24 cellular contexts compared by ENCODE assay signal in the genomic region with DNA sequence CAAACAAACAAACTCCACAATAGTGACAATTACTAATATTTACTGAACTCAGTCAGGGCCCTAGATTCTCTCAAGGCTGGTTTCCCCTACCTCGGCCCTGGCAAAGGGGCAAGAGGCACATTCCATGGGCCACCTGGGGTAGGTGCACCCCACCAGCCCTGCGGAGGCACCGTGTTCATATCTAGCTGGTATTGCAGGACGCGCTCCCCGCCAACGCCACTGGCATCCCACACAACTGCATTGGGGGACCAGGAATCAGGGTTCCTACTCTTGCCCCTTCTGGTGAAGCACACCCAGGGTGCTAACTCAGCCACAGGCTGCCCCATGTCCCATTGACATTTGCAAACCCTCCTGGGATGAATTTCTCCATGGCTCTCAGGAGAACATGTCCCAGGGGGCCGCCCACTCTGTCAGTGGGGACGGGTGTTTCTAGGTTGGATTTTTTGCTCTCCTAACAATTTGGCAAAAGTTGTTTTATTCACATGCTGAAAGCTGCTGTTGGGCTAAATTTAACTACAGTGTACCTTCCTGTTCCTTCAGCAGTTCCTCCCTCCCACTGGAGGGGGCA.
DNase-seq lines count a peak whose midpoint lies in the region; ATAC-seq and TF ChIP-seq lines count a peak whose summit lies in the region.
"Had no signal": no experiment of that assay in that cellular context is flagged by ENCODE, and none has a peak within 500 bp of the region (broad histone marks: within the 10 kb centered on the region; RNA-seq: fewer than 3 reads in every experiment).

No MANE protein-coding gene starts in this region.

- H3K36me3 Mint-ChIP-seq in glutamatergic neuron (ENCODE audit: unreplicated experiment): peaks cover 11% of the 10 kb centered on the region
- H3K36me3 Mint-ChIP-seq: activated naive CD8-positive, alpha-beta T cell treated with anti-CD3 and anti-CD28 coated beads, Interleukin-2, amount 10 ng/mL, durations not matched to agents 7 days and 5 days; CD8-positive, alpha-beta memory T cell had no signal

- peaks cover 33% of the 10 kb centered on the region for H3K9me3 Mint-ChIP-seq in glutamatergic neuron (ENCODE audit: unreplicated experiment)
- H3K9me3 Mint-ChIP-seq: central memory CD8-positive, alpha-beta T cell had no signal

- H3K4me2 ChIP-seq in MM.1S (ENCODE audit: low read depth, low read length) (no peak overlapping the region), OCI-LY7 (ENCODE audit: low read length) (no peak overlapping the region)

- no peaks in the 10 kb centered on the region for H4K20me1 ChIP-seq in MM.1S (ENCODE audit: insufficient read depth, low read length)
- no peaks in the 10 kb centered on the region for H4K20me1 ChIP-seq in OCI-LY7 (ENCODE audit: insufficient read depth, low read length)

- no peak overlapping the region for H2AFZ ChIP-seq in MM.1S (ENCODE audit: low read length)
- H2AFZ ChIP-seq in OCI-LY7 (ENCODE audit: low read length): no peak overlapping the region

- H3K4me1 Mint-ChIP-seq in glutamatergic neuron (ENCODE audit: low read depth, unreplicated experiment): peaks cover 41% of the 10 kb centered on the region

- H3K4me3 Mint-ChIP-seq in glutamatergic neuron (ENCODE audit: unreplicated experiment): no peak overlapping the region
- H3K4me3 Mint-ChIP-seq: activated naive CD8-positive, alpha-beta T cell treated with anti-CD3 and anti-CD28 coated beads, Interleukin-2, amount 10 ng/mL, durations not matched to agents 7 days and 5 days; CD8-positive, alpha-beta memory T cell; central memory CD8-positive, alpha-beta T cell had no signal

- TF ChIP-seq CTCF in WERI-Rb-1 (IDR thresholded peaks at IDR 0.05; ENCODE audit: low read depth, low read length) (no peak), glutamatergic neuron (IDR thresholded peaks at IDR 0.05; ENCODE audit: partially characterized antibody, unreplicated experiment) (no peak), testis (IDR thresholded peaks at IDR 0.05) (peak in 1 of 3 experiments; percentile 18), MM.1S (IDR thresholded peaks at IDR 0.05; ENCODE audit: low read length) (no peak), OCI-LY7 (conservative IDR thresholded peaks at IDR 0.05; ENCODE audit: low read length) (no peak)

- H3K4me3 ChIP-seq in WERI-Rb-1 (ENCODE audit: low read depth, low read length): no peak overlapping the region
- H3K4me3 ChIP-seq in testis: no peak overlapping the region
- H3K4me3 ChIP-seq in MM.1S (ENCODE audit: low read length): no peak overlapping the region
- H3K4me3 ChIP-seq in OCI-LY7 (ENCODE audit: low read depth, low read length, poor library complexity, severe bottlenecking): no peak overlapping the region
- H3K4me3 ChIP-seq: HAP-1, sigmoid colon had no signal

- peak overlapping the region; percentile 66 for H3K27ac ChIP-seq in WERI-Rb-1
- peak overlapping the region; percentile 70 to 71 for H3K27ac ChIP-seq in testis
- H3K27ac ChIP-seq in MM.1S (ENCODE audit: low read length): no peak overlapping the region
- H3K27ac ChIP-seq in OCI-LY7 (ENCODE audit: low read depth, low read length, poor library complexity, severe bottlenecking): no peak overlapping the region
- H3K27ac ChIP-seq: epithelial cell of prostate had no signal

- no TSS peak for BruUV-seq in OCI-LY7 (replicated peaks; lab: Mats Ljungman, UMichigan)

- POLR2A ChIA-PET in OCI-LY7 (lab: Charles Lee): interaction anchor here (0.6 to 0.7 kb wide), 2 partner anchors 65 to 671 kb away, joined by 3 to 4 read pairs; no protein-coding TSS in a partner anchor

- peaks cover 67% of the 10 kb centered on the region for H3K4me1 ChIP-seq in testis
- H3K4me1 ChIP-seq in MM.1S (ENCODE audit: low read length): no peaks in the 10 kb centered on the region
- H3K4me1 ChIP-seq in OCI-LY7 (ENCODE audit: insufficient read depth, low read length, poor library complexity, severe bottlenecking): no peaks in the 10 kb centered on the region

- H3K9me2 ChIP-seq in MM.1S (replicated peaks; ENCODE audit: insufficient read depth, low read length): no peaks in the 10 kb centered on the region
- no peaks in the 10 kb centered on the region for H3K9me2 ChIP-seq in OCI-LY7 (ENCODE audit: insufficient read depth, low read length)

- WGBS in testis, 2 donors: 73 to 87% methylated on average over 9 of the region's 9 CpGs

- H3K27ac Mint-ChIP-seq in glutamatergic neuron (ENCODE audit: unreplicated experiment): peak overlapping the region; percentile 23
- H3K27ac Mint-ChIP-seq: activated naive CD8-positive, alpha-beta T cell treated with anti-CD3 and anti-CD28 coated beads, Interleukin-2, amount 10 ng/mL, durations not matched to agents 7 days and 5 days; CD8-positive, alpha-beta memory T cell; stimulated activated naive B cell treated with anti-CD40 and anti-IgM and Interleukin-4, amounts not matched to agents 10 μg/mL and 1 μg/mL and 100 μg/mL, for 72 hours had no signal

- CTCF ChIA-PET in OCI-LY7 (lab: Charles Lee; ENCODE audit: unreplicated experiment): no interaction called here

- no peak for ATAC-seq in Right ventricle myocardium superior (ENCODE audit: poor library complexity)
- no peak for ATAC-seq in Right ventricle myocardium inferior
- ATAC-seq: SK-N-SH treated with all-trans-retinoic acid at 6 μM for 48 hours; stimulated activated naive B cell treated with anti-CD40 and anti-IgM and Interleukin-4, amounts not matched to agents 10 μg/mL and 1 μg/mL and 100 μg/mL, for 72 hours had no signal

- peaks cover 17% of the 10 kb centered on the region for H3K27me3 Mint-ChIP-seq in glutamatergic neuron (ENCODE audit: unreplicated experiment)

- TF ChIP-seq POLR2A in testis (IDR thresholded peaks at IDR 0.05): no peak

- DNase-seq in Right ventricle myocardium superior: peak; percentile 35
- no peak for DNase-seq in Right ventricle myocardium inferior (ENCODE audit: missing footprints)
- no peak for DNase-seq in WERI-Rb-1
- no peak for DNase-seq in glutamatergic neuron
- DNase-seq in testis: no peak
- DNase-seq in MM.1S: no peak
- no peak for DNase-seq in OCI-LY7 (ENCODE audit: low spot score)
- no peak for DNase-seq in activated naive CD4-positive, alpha-beta T cell (lab: John Stamatoyannopoulos, UW)
- DNase-seq: activated CD4-positive, alpha-beta T cell treated with anti-CD3 and anti-CD28 coated beads for 48 hours; activated CD8-positive, alpha-beta memory T cell treated with anti-CD3 and anti-CD28 coated beads for 24 hours; activated effector memory CD4-positive, alpha-beta T cell treated with Interleukin-2 at 50 U/mL for 16 hours; activated naive CD8-positive, alpha-beta T cell treated with anti-CD3 and anti-CD28 coated beads, Interleukin-2, amount 10 ng/mL, durations not matched to agents 7 days and 5 days; CD8-positive, alpha-beta memory T cell; DMS153; kidney glomerular epithelial cell; mammary epithelial cell; NCI-H446 treated with DMSO at 0.1 percent for 48 hours; sigmoid colon; stimulated activated naive B cell treated with anti-CD40 and anti-IgM and Interleukin-4, amounts not matched to agents 10 μg/mL and 1 μg/mL and 100 μg/mL, for 72 hours; T-helper 2 cell had no signal

- no peaks in the 10 kb centered on the region for H3F3A ChIP-seq in MM.1S (ENCODE audit: insufficient read depth, low read length)

- H3K79me2 ChIP-seq in MM.1S (ENCODE audit: low read length) (no peaks in the 10 kb centered on the region), OCI-LY7 (ENCODE audit: insufficient read depth, low read depth, low read length) (no peaks in the 10 kb centered on the region)

- no peaks in the 10 kb centered on the region for H3K27me3 ChIP-seq in WERI-Rb-1 (ENCODE audit: insufficient read depth, low read depth, severe bottlenecking)
- H3K27me3 ChIP-seq in testis: no peaks in the 10 kb centered on the region
- H3K27me3 ChIP-seq in MM.1S (replicated peaks; ENCODE audit: insufficient read depth, low read length): peaks cover 96% of the 10 kb centered on the region
- H3K27me3 ChIP-seq: sigmoid colon had no signal

- H3K9me3 ChIP-seq in WERI-Rb-1 (ENCODE audit: severe bottlenecking) (peaks cover 7% of the 10 kb centered on the region), testis (no peaks in the 10 kb centered on the region), MM.1S (replicated peaks; ENCODE audit: insufficient read depth, low read length) (no peaks in the 10 kb centered on the region), OCI-LY7 (ENCODE audit: low read length) (no peaks in the 10 kb centered on the region)
- H3K9me3 ChIP-seq: HAP-1, sigmoid colon had no signal

- no peak overlapping the region for H3K9ac ChIP-seq in MM.1S (ENCODE audit: low read length)

- H3K36me3 ChIP-seq in WERI-Rb-1: peaks cover 54% of the 10 kb centered on the region
- no peaks in the 10 kb centered on the region for H3K36me3 ChIP-seq in testis (ENCODE audit: low read depth, missing control alignments)
- H3K36me3 ChIP-seq in MM.1S (replicated peaks; ENCODE audit: insufficient read depth, low read length): no peaks in the 10 kb centered on the region
- no peaks in the 10 kb centered on the region for H3K36me3 ChIP-seq in OCI-LY7 (ENCODE audit: insufficient read depth, low read length)
- H3K36me3 ChIP-seq: HAP-1, sigmoid colon had no signal

- intact Hi-C loops in Right ventricle myocardium superior (cut with DNase I) (no loop called here), Right ventricle myocardium inferior (cut with DNase I) (no loop called here), testis (cut with DNase I; ENCODE audit: low total_unique reads) (no loop called here), OCI-LY7 (cut with micrococcal nuclease; ENCODE audit: unreplicated experiment) (no loop called here)

Comparison
In these comparisons a context has a peak if more than half of its experiments do, and no peak if none do; other contexts are left out.
1. H3K27ac ChIP-seq: peak in WERI-Rb-1 (single experiment) and testis (2 of 2); none in MM.1S (single experiment) and OCI-LY7 (single experiment).